18 cellular contexts compared by ENCODE assay signal in the genomic region with DNA sequence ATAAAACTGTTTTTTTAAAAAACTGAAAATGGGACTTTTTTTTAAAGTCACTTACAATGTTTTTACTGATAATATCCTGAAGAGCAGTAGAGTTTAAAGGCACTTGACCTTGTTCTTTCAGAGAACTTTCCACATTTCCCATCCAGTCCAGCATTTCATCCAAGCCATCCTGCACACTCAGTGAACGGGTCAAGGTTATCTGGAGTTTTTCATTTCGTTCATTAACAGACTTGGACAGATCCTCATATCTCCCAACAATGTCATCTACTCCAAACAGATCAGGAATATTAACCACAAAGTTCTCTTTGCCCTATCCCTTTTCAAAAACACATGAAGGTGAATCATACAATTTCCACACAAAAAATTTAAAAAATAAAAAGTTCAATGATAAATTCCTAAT.
"Had no signal": no experiment of that assay in that cellular context is flagged by ENCODE, and none has a peak within 500 bp of the region (broad histone marks: within the 10 kb centered on the region; RNA-seq: fewer than 3 reads in every experiment).

No MANE protein-coding gene starts in this region.

- H3K4me3 ChIP-seq: coronary artery, esophagus muscularis mucosa, spleen, suprapubic skin, upper lobe of left lung had no signal

- H3K27me3 ChIP-seq: esophagus muscularis mucosa, foreskin keratinocyte, spleen, suprapubic skin, upper lobe of left lung had no signal

- H3K27ac ChIP-seq: coronary artery, foreskin keratinocyte, spleen, suprapubic skin, upper lobe of left lung had no signal

- H3K4me3 Mint-ChIP-seq: activated naive CD8-positive, alpha-beta T cell treated with anti-CD3 and anti-CD28 coated beads for 36 hours; activated T-helper 1 cell treated with anti-CD3 and anti-CD28 coated beads, Interleukin-12 subunit alpha, Interleukin-12 subunit beta, Interleukin-2, Interleukin-4 antibody, amounts not matched to agents 30 ng/mL and 10 ng/mL and 1 ng/mL, durations not matched to agents 14 hours and 24 hours and 36 hours; brain; central memory CD8-positive, alpha-beta T cell; memory B cell; natural killer cell; stimulated activated naive CD8-positive, alpha-beta T cell treated with anti-CD3 and anti-CD28 coated beads, Interleukin-15, Interleukin-2, amounts not matched to agents 100 ng/mL and 50 ng/mL, for 24 hours had no signal

- H3K27ac Mint-ChIP-seq: activated naive CD8-positive, alpha-beta T cell treated with anti-CD3 and anti-CD28 coated beads for 36 hours; activated T-helper 1 cell treated with anti-CD3 and anti-CD28 coated beads, Interleukin-12 subunit alpha, Interleukin-12 subunit beta, Interleukin-2, Interleukin-4 antibody, amounts not matched to agents 30 ng/mL and 10 ng/mL and 1 ng/mL, durations not matched to agents 14 hours and 24 hours and 36 hours; memory B cell; natural killer cell; progenitor cell of endocrine pancreas; stimulated activated naive CD8-positive, alpha-beta T cell treated with anti-CD3 and anti-CD28 coated beads, Interleukin-15, Interleukin-2, amounts not matched to agents 100 ng/mL and 50 ng/mL, for 24 hours had no signal

- H3K4me1 Mint-ChIP-seq: activated naive CD8-positive, alpha-beta T cell treated with anti-CD3 and anti-CD28 coated beads for 36 hours; central memory CD8-positive, alpha-beta T cell; memory B cell; natural killer cell had no signal

- FAIRE-seq: TTC549 had no signal

- DNase-seq: activated CD4-positive, alpha-beta T cell treated with anti-CD3 and anti-CD28 coated beads, Interleukin-2, amount 50 U/mL, for 1 hour; activated naive CD8-positive, alpha-beta T cell treated with anti-CD3 and anti-CD28 coated beads for 36 hours; foreskin keratinocyte; head of caudate nucleus; natural killer cell; occipital lobe; spleen; upper lobe of left lung had no signal

- H3K9me3 ChIP-seq: esophagus muscularis mucosa, spleen, suprapubic skin, upper lobe of left lung had no signal

- H3K4me1 ChIP-seq: foreskin keratinocyte, suprapubic skin had no signal

- H3K27me3 Mint-ChIP-seq: brain; central memory CD8-positive, alpha-beta T cell; memory B cell; progenitor cell of endocrine pancreas had no signal

- H3K9me3 Mint-ChIP-seq: activated naive CD8-positive, alpha-beta T cell treated with anti-CD3 and anti-CD28 coated beads for 36 hours; activated T-helper 1 cell treated with anti-CD3 and anti-CD28 coated beads, Interleukin-12 subunit alpha, Interleukin-12 subunit beta, Interleukin-2, Interleukin-4 antibody, amounts not matched to agents 30 ng/mL and 10 ng/mL and 1 ng/mL, durations not matched to agents 14 hours and 24 hours and 36 hours; brain; central memory CD8-positive, alpha-beta T cell; memory B cell; natural killer cell; stimulated activated naive CD8-positive, alpha-beta T cell treated with anti-CD3 and anti-CD28 coated beads, Interleukin-15, Interleukin-2, amounts not matched to agents 100 ng/mL and 50 ng/mL, for 24 hours had no signal

- H3K36me3 Mint-ChIP-seq: activated naive CD8-positive, alpha-beta T cell treated with anti-CD3 and anti-CD28 coated beads for 36 hours; memory B cell; natural killer cell had no signal
